ENCODE assay signal across 10 cellular contexts in the genomic region with DNA sequence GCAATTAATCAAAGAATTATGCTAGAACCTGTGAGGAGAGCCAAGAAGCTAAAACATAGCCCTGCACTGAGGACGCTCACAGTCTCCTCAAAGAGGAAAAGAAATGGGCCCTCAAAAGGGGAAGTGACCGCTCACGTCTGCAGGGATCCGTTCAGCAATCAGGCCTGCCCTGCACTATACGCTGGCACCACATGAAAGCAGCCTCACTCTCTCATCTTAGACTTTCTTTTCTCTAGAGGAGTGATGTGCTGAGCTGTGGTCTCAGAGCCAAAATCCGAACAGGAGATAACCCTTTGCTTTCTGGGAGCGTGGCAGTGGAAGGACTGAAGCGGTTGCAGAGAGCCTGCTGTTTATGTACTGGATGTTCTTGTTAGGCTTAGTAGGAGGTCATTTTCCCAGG. TPM values are rescaled to one million over a fixed set of nuclear protein-coding genes. Genes with fewer than 3 reads are reported as not detected.
DNase-seq lines count a peak whose midpoint lies in the region; ATAC-seq, FAIRE-seq and TF ChIP-seq lines count a peak whose summit lies in the region.
"Had no signal": no experiment of that assay in that cellular context is flagged by ENCODE, and none has a peak within 500 bp of the region (broad histone marks: within the 10 kb centered on the region; RNA-seq: fewer than 3 reads in every experiment).

No MANE protein-coding gene starts in this region.

- no TSS peak for BruUV-seq in OCI-LY7 (replicated peaks; lab: Mats Ljungman, UMichigan)

- in situ Hi-C loops in GM13976 (cut with MboI; ENCODE audit: low sequenced_read_pairs, unreplicated experiment): no loop called here

- POLR2A ChIA-PET in OCI-LY7 (lab: Charles Lee): interaction anchor here (0.7 to 9.0 kb wide), 15 partner anchors 11 to 333 kb away, joined by 3 to 110 read pairs (median 5); no protein-coding TSS in a partner anchor

- intact Hi-C loops in OCI-LY7 (cut with micrococcal nuclease; ENCODE audit: unreplicated experiment): loop anchor here (1.0 to 10.0 kb wide), 2 partner anchors 18 to 374 kb away; no protein-coding TSS in a partner anchor
- intact Hi-C loops in left ventricle myocardium superior (cut with micrococcal nuclease): no loop called here

- peak; percentile 82 for FAIRE-seq in GM12891 (lab: Jason Lieb, UNC)
- FAIRE-seq: islet of Langerhans had no signal

- DNase-seq in GM12891 (ENCODE audit: insufficient read length, low spot score) (no peak), OCI-LY7 (ENCODE audit: low spot score) (peak; percentile 90), left ventricle myocardium superior (no peak), GM13976 (ENCODE audit: low spot score) (no peak), NCI-H345 treated with DMSO at 0.1 percent for 48 hours (lab: John Stamatoyannopoulos, UW; ENCODE audit: unreplicated experiment) (no peak), H4 (ENCODE audit: low spot score) (no peak), NCI-H2107 (lab: John Stamatoyannopoulos, UW) (no peak)

- no peaks in the 10 kb centered on the region for H3K79me2 ChIP-seq in OCI-LY7 (ENCODE audit: insufficient read depth, low read depth, low read length)

- H3K4me2 ChIP-seq in OCI-LY7 (ENCODE audit: low read length): peak overlapping the region; percentile 85

- ATAC-seq in HG02678 (IDR thresholded peaks at IDR 0.05; ENCODE audit: unreplicated experiment): peak; percentile 51
- peak; percentile 43 for ATAC-seq in left ventricle myocardium superior
- ATAC-seq: Panc1 had no signal

- no peaks in the 10 kb centered on the region for H3K9me3 ChIP-seq in OCI-LY7 (ENCODE audit: low read length)

- no peaks in the 10 kb centered on the region for H3K36me3 ChIP-seq in OCI-LY7 (ENCODE audit: insufficient read depth, low read length)

- TF ChIP-seq CTCF in OCI-LY7 (conservative IDR thresholded peaks at IDR 0.05; ENCODE audit: low read length) (no peak), GM13976 (IDR thresholded peaks at IDR 0.05; ENCODE audit: borderline replicate concordance, control extremely low read depth, extremely low read depth, insufficient read depth, missing control alignments) (no peak)

- H4K20me1 ChIP-seq in OCI-LY7 (ENCODE audit: insufficient read depth, low read length): no peaks in the 10 kb centered on the region

- no peaks in the 10 kb centered on the region for H3K9me2 ChIP-seq in OCI-LY7 (ENCODE audit: insufficient read depth, low read length)

- peak overlapping the region; percentile 69; the same call in 1 of the 2 replicates for H2AFZ ChIP-seq in OCI-LY7 (ENCODE audit: low read length)

- no peak for TF ChIP-seq POLR2A in GM12891 (IDR thresholded peaks at IDR 0.05; ENCODE audit: low read depth, low read length)

- CTCF ChIA-PET in OCI-LY7 (lab: Charles Lee; ENCODE audit: unreplicated experiment): interaction anchor here (0.5 to 2.2 kb wide), 5 partner anchors 12 to 31 kb away, joined by 3 to 12 read pairs (median 4); no protein-coding TSS in a partner anchor

- H3K4me3 ChIP-seq in OCI-LY7 (ENCODE audit: low read depth, low read length, poor library complexity, severe bottlenecking): peak overlapping the region; percentile 47

- peak overlapping the region; percentile 98 for H3K27ac ChIP-seq in OCI-LY7 (ENCODE audit: low read depth, low read length, poor library complexity, severe bottlenecking)

- peaks cover 81% of the 10 kb centered on the region for H3K4me1 ChIP-seq in OCI-LY7 (ENCODE audit: insufficient read depth, low read length, poor library complexity, severe bottlenecking)

TF ChIP-seq in GM12891, 5 proteins besides CTCF, POLR2A, EP300 and RAD21:
- TF ChIP-seq POU2F2 (IDR thresholded peaks at IDR 0.05; ENCODE audit: low read depth, low read length) (no peak), SPI1 (IDR thresholded peaks at IDR 0.05; ENCODE audit: low read depth, low read length) (peak; percentile 98)

RNA-seq across cellular contexts. Expression of gene IL2RA, which starts 6.3 kb away (rescaled TPM):
- 5.0 TPM for polyA plus RNA-seq in GM12891 (2012; ENCODE audit: low read depth, missing spikeins)
- 24.0 and 24.3 TPM in 2 replicates for total RNA-seq in OCI-LY7 (2014; rRNA removed; shearing (Covaris generic))
- 22.3 and 27.5 TPM in 2 replicates for total RNA-seq in OCI-LY7 (2022)
- total RNA-seq in left ventricle myocardium superior: 1.5 TPM
- total RNA-seq in H4 (2014; rRNA removed; shearing (Covaris generic)): not detected in 2 replicates

RNA-seq across cellular contexts. Expression of gene RBM17, which starts 20.4 kb away (rescaled TPM):
- 90.1 TPM for polyA plus RNA-seq in GM12891 (2012; ENCODE audit: low read depth, missing spikeins)
- total RNA-seq in OCI-LY7 (2014; rRNA removed; shearing (Covaris generic)): 103 and 152 TPM in 2 replicates
- total RNA-seq in OCI-LY7 (2022): 248 and 266 TPM in 2 replicates
- 72.1 TPM for total RNA-seq in left ventricle myocardium superior
- 9.2 and 18.5 TPM in 2 replicates for total RNA-seq in H4 (2014; rRNA removed; shearing (Covaris generic))
